ENCODE assay signal across 9 cellular contexts in genomic region chrY:7310482-7311269, GRCh38.
DNase-seq lines count a peak whose midpoint lies in the region; ATAC-seq and TF ChIP-seq lines count a peak whose summit lies in the region.
"Had no signal": no experiment of that assay in that cellular context is flagged by ENCODE, and none has a peak within 500 bp of the region (broad histone marks: within the 10 kb centered on the region; RNA-seq: fewer than 3 reads in every experiment).

No MANE protein-coding gene starts in this region.

- no peaks in the 10 kb centered on the region for H3K27me3 Mint-ChIP-seq in mesothelial cell of epicardium (ENCODE audit: low read depth)

- H3K9me3 Mint-ChIP-seq in mesothelial cell of epicardium, result no peaks in the 10 kb centered on the region
- H3K9me3 Mint-ChIP-seq: neural crest cell had no signal

- no peak overlapping the region for H3K4me3 ChIP-seq in epithelial cell of proximal tubule (ENCODE audit: low read depth, low read length)

- H3K4me3 Mint-ChIP-seq in mesothelial cell of epicardium, result no peak overlapping the region
- H3K4me3 Mint-ChIP-seq: neural crest cell had no signal

- H3K27ac Mint-ChIP-seq in mesothelial cell of epicardium, result no peak overlapping the region

- TF ChIP-seq CTCF in epithelial cell of proximal tubule (conservative IDR thresholded peaks at IDR 0.05; ENCODE audit: low read depth, low read length) (peak; percentile 5), mesothelial cell of epicardium (IDR thresholded peaks at IDR 0.05; ENCODE audit: unreplicated experiment) (no peak)

- H3K36me3 Mint-ChIP-seq in mesothelial cell of epicardium, result no peaks in the 10 kb centered on the region

- peak; percentile 99 for ATAC-seq in stimulated activated naive CD8-positive, alpha-beta T cell treated with anti-CD3 and anti-CD28 coated beads, Interleukin-15, Interleukin-2, amounts not matched to agents 100 U/mL and 50 U/mL, for 24 hours

- peak; percentile 51 for DNase-seq in activated T-cell treated with anti-CD3 and anti-CD28 coated beads for 1 hour (ENCODE audit: low read depth)
- DNase-seq in activated T-cell treated with anti-CD3 and anti-CD28 coated beads, Interleukin-2, amount 50 U/mL, for 48 hours, result no peak
- peak; percentile 67 for DNase-seq in activated CD4-positive, alpha-beta T cell treated with anti-CD3 and anti-CD28 coated beads, Interleukin-2, amount 50 U/mL, for 1 hour
- no peak for DNase-seq in epithelial cell of proximal tubule (ENCODE audit: low read depth)
- peak; percentile 48 for DNase-seq in stimulated activated naive CD8-positive, alpha-beta T cell treated with anti-CD3 and anti-CD28 coated beads, Interleukin-15, Interleukin-2, amounts not matched to agents 100 U/mL and 50 U/mL, for 24 hours
- no peak for DNase-seq in mesothelial cell of epicardium (ENCODE audit: low spot score in 2 of 2, unreplicated experiment in 2 of 2)
- DNase-seq in NCI-H2029 treated with DMSO at 0.1 percent for 48 hours (lab: John Stamatoyannopoulos, UW), result no peak
- DNase-seq in NCI-H1694 (lab: John Stamatoyannopoulos, UW), result no peak

- no peaks in the 10 kb centered on the region for H3K4me1 Mint-ChIP-seq in mesothelial cell of epicardium
- H3K4me1 Mint-ChIP-seq: neural crest cell had no signal

Comparison
In these comparisons a context has a peak if more than half of its experiments do, and no peak if none do; other contexts are left out.
1. DNase-seq: peak in activated T-cell treated with anti-CD3 and anti-CD28 coated beads for 1 hour (single experiment), activated CD4-positive, alpha-beta T cell treated with anti-CD3 and anti-CD28 coated beads, Interleukin-2, amount 50 U/mL, for 1 hour (single experiment) and stimulated activated naive CD8-positive, alpha-beta T cell treated with anti-CD3 and anti-CD28 coated beads, Interleukin-15, Interleukin-2, amounts not matched to agents 100 U/mL and 50 U/mL, for 24 hours (single experiment); none in activated T-cell treated with anti-CD3 and anti-CD28 coated beads, Interleukin-2, amount 50 U/mL, for 48 hours (0 of 2), epithelial cell of proximal tubule (single experiment), mesothelial cell of epicardium (0 of 2), NCI-H2029 treated with DMSO at 0.1 percent for 48 hours (single experiment) and NCI-H1694 (single experiment).